Comparison of ENCODE assay signal across 15 cellular contexts in the genomic region with DNA sequence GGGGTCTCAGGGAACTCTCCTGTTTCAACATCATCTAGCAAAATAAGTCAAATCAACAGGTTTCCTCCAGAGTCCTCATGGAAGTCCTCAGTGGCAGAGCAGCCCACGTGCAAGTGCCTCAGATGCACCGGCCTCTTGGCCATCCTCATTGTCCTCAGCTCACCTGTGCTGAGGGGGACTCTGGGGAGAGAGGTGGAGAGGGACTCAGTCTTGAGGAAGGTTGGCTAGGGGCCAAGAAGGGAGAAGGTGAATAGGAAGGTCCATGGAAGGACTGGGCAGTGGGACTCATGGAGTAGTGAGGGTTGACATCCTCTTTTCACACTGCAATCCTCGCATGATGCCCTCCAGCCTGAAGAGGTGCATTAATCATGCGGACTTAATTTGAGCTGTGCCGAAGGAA.
DNase-seq lines count a peak whose midpoint lies in the region; ATAC-seq and TF ChIP-seq lines count a peak whose summit lies in the region.
"Had no signal": no experiment of that assay in that cellular context is flagged by ENCODE, and none has a peak within 500 bp of the region (broad histone marks: within the 10 kb centered on the region; RNA-seq: fewer than 3 reads in every experiment).

No MANE protein-coding gene starts in this region.

- H3K9me3 ChIP-seq in AG04450 (ENCODE audit: control insufficient read depth, insufficient read depth, low read length) = peaks cover 5% of the 10 kb centered on the region

- H3K4me3 Mint-ChIP-seq in activated CD4-positive, alpha-beta T cell treated with anti-CD3 and anti-CD28 coated beads, Interleukin-2, amount 10 ng/mL, durations not matched to agents 7 days and 5 days = no peak overlapping the region
- H3K4me3 Mint-ChIP-seq in activated T-helper 2 cell treated with anti-CD3 and anti-CD28 coated beads, Interferon-gamma antibody, Interleukin-2, Interleukin-4, amounts not matched to agents 10 μg/mL and 5 μg/mL and 100 μg/mL, durations not matched to agents 14 hours and 24 hours and 36 hours (ENCODE audit: low read depth) = no peak overlapping the region
- no peak overlapping the region for H3K4me3 Mint-ChIP-seq in stimulated activated memory B cell treated with anti-CD40 and anti-IgM and Interleukin-4, amounts not matched to agents 10 μg/mL and 1 μg/mL and 100 μg/mL, for 72 hours
- H3K4me3 Mint-ChIP-seq: CD4-positive, alpha-beta T cell; H9 had no signal

- H3K36me3 Mint-ChIP-seq in activated CD4-positive, alpha-beta T cell treated with anti-CD3 and anti-CD28 coated beads, Interleukin-2, amount 10 ng/mL, durations not matched to agents 7 days and 5 days (ENCODE audit: low read depth) = peaks cover 14% of the 10 kb centered on the region
- peaks cover 6% of the 10 kb centered on the region for H3K36me3 Mint-ChIP-seq in activated T-helper 2 cell treated with anti-CD3 and anti-CD28 coated beads, Interferon-gamma antibody, Interleukin-2, Interleukin-4, amounts not matched to agents 10 μg/mL and 5 μg/mL and 100 μg/mL, durations not matched to agents 14 hours and 24 hours and 36 hours (ENCODE audit: low read depth)
- H3K36me3 Mint-ChIP-seq in stimulated activated memory B cell treated with anti-CD40 and anti-IgM and Interleukin-4, amounts not matched to agents 10 μg/mL and 1 μg/mL and 100 μg/mL, for 72 hours = no peaks in the 10 kb centered on the region

- H3K27me3 Mint-ChIP-seq in activated CD4-positive, alpha-beta T cell treated with anti-CD3 and anti-CD28 coated beads, Interleukin-2, amount 10 ng/mL, durations not matched to agents 7 days and 5 days = no peaks in the 10 kb centered on the region
- H3K27me3 Mint-ChIP-seq in activated T-helper 2 cell treated with anti-CD3 and anti-CD28 coated beads, Interferon-gamma antibody, Interleukin-2, Interleukin-4, amounts not matched to agents 10 μg/mL and 5 μg/mL and 100 μg/mL, durations not matched to agents 14 hours and 24 hours and 36 hours (ENCODE audit: low read depth) = peaks cover 2% of the 10 kb centered on the region
- H3K27me3 Mint-ChIP-seq in stimulated activated memory B cell treated with anti-CD40 and anti-IgM and Interleukin-4, amounts not matched to agents 10 μg/mL and 1 μg/mL and 100 μg/mL, for 72 hours = peaks cover 8% of the 10 kb centered on the region
- H3K27me3 Mint-ChIP-seq: CD4-positive, alpha-beta T cell had no signal

- peaks cover 19% of the 10 kb centered on the region for H3K9me3 Mint-ChIP-seq in activated CD4-positive, alpha-beta T cell treated with anti-CD3 and anti-CD28 coated beads, Interleukin-2, amount 10 ng/mL, durations not matched to agents 7 days and 5 days
- peaks cover 22% of the 10 kb centered on the region for H3K9me3 Mint-ChIP-seq in activated T-helper 2 cell treated with anti-CD3 and anti-CD28 coated beads, Interferon-gamma antibody, Interleukin-2, Interleukin-4, amounts not matched to agents 10 μg/mL and 5 μg/mL and 100 μg/mL, durations not matched to agents 14 hours and 24 hours and 36 hours
- no peaks in the 10 kb centered on the region for H3K9me3 Mint-ChIP-seq in stimulated activated memory B cell treated with anti-CD40 and anti-IgM and Interleukin-4, amounts not matched to agents 10 μg/mL and 1 μg/mL and 100 μg/mL, for 72 hours
- H3K9me3 Mint-ChIP-seq: CD4-positive, alpha-beta T cell had no signal

- TF ChIP-seq CTCF in AG04450 (IDR thresholded peaks at IDR 0.05; ENCODE audit: low read depth, low read length) = no peak

- POLR2A ChIA-PET in activated CD4-positive, alpha-beta T cell treated with anti-CD3 and anti-CD28 coated beads, Interleukin-2, amount 10 ng/mL, durations not matched to agents 7 days and 5 days (lab: Charles Lee) = no interaction called here
- POLR2A ChIA-PET in AG04450 (lab: Yijun Ruan, JAX) = no interaction called here

- no peak for DNase-seq in activated CD4-positive, alpha-beta T cell treated with anti-CD3 and anti-CD28 coated beads, Interleukin-2, amount 10 ng/mL, durations not matched to agents 7 days and 5 days
- DNase-seq in activated CD4-positive, alpha-beta T cell treated with anti-CD3 and anti-CD28 coated beads for 4 hours = no peak
- DNase-seq in AG04450 (ENCODE audit: low read depth, low spot score) (no peak), EL (no peak)
- DNase-seq in activated T-helper 2 cell treated with anti-CD3 and anti-CD28 coated beads, Interferon-gamma antibody, Interleukin-2, Interleukin-4, amounts not matched to agents 10 μg/mL and 5 μg/mL and 100 μg/mL, durations not matched to agents 14 hours and 24 hours and 36 hours (ENCODE audit: low spot score) = no peak
- DNase-seq: 8988T; Calu3; CD4-positive, alpha-beta T cell; DMS79; GOT3; H9 had no signal

- peaks cover 18% of the 10 kb centered on the region for H3K27me3 ChIP-seq in AG04450 (ENCODE audit: control insufficient read depth, insufficient read depth, low read length)
- H3K27me3 ChIP-seq: BLaER1 treated with 17β-estradiol and CSF1 and Interleukin-3, amounts not matched to agents 10 nM and 100 nM had no signal

- peaks cover 49% of the 10 kb centered on the region for H3K4me1 Mint-ChIP-seq in activated CD4-positive, alpha-beta T cell treated with anti-CD3 and anti-CD28 coated beads, Interleukin-2, amount 10 ng/mL, durations not matched to agents 7 days and 5 days
- H3K4me1 Mint-ChIP-seq in activated T-helper 2 cell treated with anti-CD3 and anti-CD28 coated beads, Interferon-gamma antibody, Interleukin-2, Interleukin-4, amounts not matched to agents 10 μg/mL and 5 μg/mL and 100 μg/mL, durations not matched to agents 14 hours and 24 hours and 36 hours (ENCODE audit: low read depth) = peaks cover 48% of the 10 kb centered on the region
- peaks cover 86% of the 10 kb centered on the region for H3K4me1 Mint-ChIP-seq in stimulated activated memory B cell treated with anti-CD40 and anti-IgM and Interleukin-4, amounts not matched to agents 10 μg/mL and 1 μg/mL and 100 μg/mL, for 72 hours

- peak overlapping the region; percentile 11 for H3K27ac ChIP-seq in AG04450 (ENCODE audit: low read depth, low read length)
- H3K27ac ChIP-seq: BLaER1 treated with 17β-estradiol and CSF1 and Interleukin-3, amounts not matched to agents 10 nM and 100 nM had no signal

- ATAC-seq in stimulated activated memory B cell treated with anti-CD40 and anti-IgM and Interleukin-4, amounts not matched to agents 10 μg/mL and 1 μg/mL and 100 μg/mL, for 72 hours = no peak
- ATAC-seq in HG03354 (IDR thresholded peaks at IDR 0.05; ENCODE audit: poor library complexity, severe bottlenecking, unreplicated experiment) = no peak
- ATAC-seq: HepG2 had no signal

- H3K27ac Mint-ChIP-seq in activated CD4-positive, alpha-beta T cell treated with anti-CD3 and anti-CD28 coated beads, Interleukin-2, amount 10 ng/mL, durations not matched to agents 7 days and 5 days = peak overlapping the region; percentile 38
- peak overlapping the region; percentile 9 for H3K27ac Mint-ChIP-seq in activated T-helper 2 cell treated with anti-CD3 and anti-CD28 coated beads, Interferon-gamma antibody, Interleukin-2, Interleukin-4, amounts not matched to agents 10 μg/mL and 5 μg/mL and 100 μg/mL, durations not matched to agents 14 hours and 24 hours and 36 hours
- peak overlapping the region; percentile 26 for H3K27ac Mint-ChIP-seq in stimulated activated memory B cell treated with anti-CD40 and anti-IgM and Interleukin-4, amounts not matched to agents 10 μg/mL and 1 μg/mL and 100 μg/mL, for 72 hours
- H3K27ac Mint-ChIP-seq: CD4-positive, alpha-beta T cell; H9 had no signal

- CTCF ChIA-PET in activated CD4-positive, alpha-beta T cell treated with anti-CD3 and anti-CD28 coated beads, Interleukin-2, amount 10 ng/mL, durations not matched to agents 7 days and 5 days (lab: Charles Lee) = interaction anchor here (0.8 to 1.5 kb wide), 4 partner anchors 8 to 189 kb away, joined by 3 to 4 read pairs (median 3); no protein-coding TSS in a partner anchor
- CTCF ChIA-PET in AG04450 (lab: Charles Lee) = no interaction called here

- no peak overlapping the region for H3K4me3 ChIP-seq in AG04450 (ENCODE audit: low read depth, low read length)

- intact Hi-C loops in activated T-helper 2 cell treated with anti-CD3 and anti-CD28 coated beads, Interferon-gamma antibody, Interleukin-2, Interleukin-4, amounts not matched to agents 10 μg/mL and 5 μg/mL and 100 μg/mL, durations not matched to agents 14 hours and 24 hours and 36 hours (cut with micrococcal nuclease) = no loop called here
